6 cellular contexts compared by ENCODE assay signal in genomic region chr1:1274299-1274930, GRCh38.
A peak's percentile ranks its signal among the peaks of the same experiment; 100 is the strongest.
DNase-seq lines count a peak whose midpoint lies in the region; ATAC-seq and TF ChIP-seq lines count a peak whose summit lies in the region.

No MANE protein-coding gene starts in this region.

- peak; percentile 8 for ATAC-seq in GM19467 (IDR thresholded peaks at IDR 0.05; ENCODE audit: unreplicated experiment)

- H3K27ac ChIP-seq in muscle layer of duodenum (ENCODE audit: low read length), result no peak overlapping the region

- DNase-seq in adipocyte (ENCODE audit: low read depth), result no peak
- DNase-seq in GM10266 (ENCODE audit: extremely low spot score), result no peak
- no peak for DNase-seq in ecto neural progenitor cell (ENCODE audit: low spot score)
- DNase-seq in NCI-H524 (lab: John Stamatoyannopoulos, UW), result no peak

- no peaks in the 10 kb centered on the region for H3K27me3 ChIP-seq in adipocyte (replicated peaks; ENCODE audit: control insufficient read depth, insufficient read depth, low read length)
- no peaks in the 10 kb centered on the region for H3K27me3 ChIP-seq in muscle layer of duodenum (ENCODE audit: low read depth, low read length)

- H3K4me1 ChIP-seq in adipocyte (ENCODE audit: control insufficient read depth, insufficient read depth, low read length), result peaks cover 32% of the 10 kb centered on the region
- H3K4me1 ChIP-seq in muscle layer of duodenum (ENCODE audit: control insufficient read depth in 1 of 2, insufficient read depth in 2 of 2, low read length in 2 of 2), result peaks cover 19 to 36% of the 10 kb centered on the region in 2 donors

- TF ChIP-seq CTCF in GM10266 (IDR thresholded peaks at IDR 0.05; ENCODE audit: control insufficient read depth, insufficient read depth, low read depth, missing control alignments), result no peak

- H3K9me3 ChIP-seq in adipocyte (ENCODE audit: control insufficient read depth, low read length), result no peaks in the 10 kb centered on the region
- no peaks in the 10 kb centered on the region for H3K9me3 ChIP-seq in muscle layer of duodenum (ENCODE audit: control insufficient read depth in 1 of 2, low read length in 2 of 2)

- no peaks in the 10 kb centered on the region for H3K36me3 ChIP-seq in adipocyte (ENCODE audit: control insufficient read depth, insufficient read depth, low read length, severe bottlenecking)
- H3K36me3 ChIP-seq in muscle layer of duodenum (ENCODE audit: control insufficient read depth in 1 of 2, insufficient read depth in 2 of 2, low read length in 2 of 2), result no peaks in the 10 kb centered on the region

- H3K9ac ChIP-seq in adipocyte (ENCODE audit: low read length), result peak overlapping the region; percentile 85

- H3K4me3 ChIP-seq in adipocyte (ENCODE audit: low read length), result peak overlapping the region; percentile 84
- peak overlapping the region; percentile 53 to 97 for H3K4me3 ChIP-seq in muscle layer of duodenum (ENCODE audit: low read depth in 1 of 2, low read length in 2 of 2)
